16 cellular contexts compared by ENCODE assay signal in genomic region chr3:171145866-171146265, GRCh38.
DNase-seq lines count a peak whose midpoint lies in the region; ATAC-seq and TF ChIP-seq lines count a peak whose summit lies in the region.
"Had no signal": no experiment of that assay in that cellular context is flagged by ENCODE, and none has a peak within 500 bp of the region (broad histone marks: within the 10 kb centered on the region; RNA-seq: fewer than 3 reads in every experiment).

No MANE protein-coding gene starts in this region.

- TF ChIP-seq CTCF in mucosa of descending colon (IDR thresholded peaks at IDR 0.05): no peak

- peak; percentile 79 for DNase-seq in DMS 273 (lab: John Stamatoyannopoulos, UW; ENCODE audit: unreplicated experiment)
- DNase-seq in HEK293T (ENCODE audit: extremely low spot score): no peak
- DNase-seq in amniotic epithelial cell (ENCODE audit: low read depth): peak; percentile 87
- no peak for DNase-seq in mucosa of descending colon
- no peak for DNase-seq in occipital lobe (lab: John Stamatoyannopoulos, UW)
- DNase-seq in NCI-H1694 treated with DMSO at 0.1 percent for 48 hours (lab: John Stamatoyannopoulos, UW): no peak
- DNase-seq: 8988T; CD4-positive, alpha-beta memory T cell; DMS53; DND-41; EL; GM23248; HFFc6 had no signal

- no peaks in the 10 kb centered on the region for H3K36me3 ChIP-seq in mucosa of descending colon (ENCODE audit: low read depth)
- H3K36me3 ChIP-seq: BLaER1, HAP-1 had no signal

- no peak overlapping the region for H3K4me3 ChIP-seq in mucosa of descending colon
- H3K4me3 ChIP-seq: BLaER1, GM23248, HAP-1 had no signal

- ATAC-seq in mucosa of descending colon: peak; percentile 18
- ATAC-seq in GM19395 (IDR thresholded peaks at IDR 0.05; ENCODE audit: unreplicated experiment): no peak

- CTCF ChIA-PET in HEK293T (lab: Yijun Ruan, JAX): no interaction called here

- no peaks in the 10 kb centered on the region for H3K4me1 ChIP-seq in mucosa of descending colon (ENCODE audit: low read depth)
- H3K4me1 ChIP-seq: BLaER1, HAP-1 had no signal

- intact Hi-C loops in mucosa of descending colon (cut with DNase I, micrococcal nuclease): no loop called here

- POLR2A ChIA-PET in HEK293T (lab: Yijun Ruan, JAX): no interaction called here

- H3K9me3 ChIP-seq in mucosa of descending colon: no peaks in the 10 kb centered on the region
- H3K9me3 ChIP-seq: BLaER1, HAP-1 had no signal

TF ChIP-seq in HEK293T, 16 proteins besides CTCF, POLR2A, EP300 and RAD21:
- TF ChIP-seq FOXA1 (IDR thresholded peaks at IDR 0.05): no peak
- TF ChIP-seq, protein P1, sequence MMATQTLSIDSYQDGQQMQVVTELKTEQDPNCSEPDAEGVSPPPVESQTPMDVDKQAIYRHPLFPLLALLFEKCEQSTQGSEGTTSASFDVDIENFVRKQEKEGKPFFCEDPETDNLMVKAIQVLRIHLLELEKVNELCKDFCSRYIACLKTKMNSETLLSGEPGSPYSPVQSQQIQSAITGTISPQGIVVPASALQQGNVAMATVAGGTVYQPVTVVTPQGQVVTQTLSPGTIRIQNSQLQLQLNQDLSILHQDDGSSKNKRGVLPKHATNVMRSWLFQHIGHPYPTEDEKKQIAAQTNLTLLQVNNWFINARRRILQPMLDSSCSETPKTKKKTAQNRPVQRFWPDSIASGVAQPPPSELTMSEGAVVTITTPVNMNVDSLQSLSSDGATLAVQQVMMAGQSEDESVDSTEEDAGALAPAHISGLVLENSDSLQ (IDR thresholded peaks at IDR 0.05): peak; percentile 22; the same call in 1 of the 2 replicates

Comparison
In these comparisons a context has a peak if more than half of its experiments do, and no peak if none do; other contexts are left out.
1. DNase-seq: peak in DMS 273 (single experiment) and amniotic epithelial cell (single experiment); none in HEK293T (single experiment), mucosa of descending colon (0 of 3), occipital lobe (single experiment) and NCI-H1694 treated with DMSO at 0.1 percent for 48 hours (single experiment).